In genomic region chr6:155909710-155910109, GRCh38 we compare ENCODE assay signal across 28 cellular contexts.
"Had no signal": no experiment of that assay in that cellular context is flagged by ENCODE, and none has a peak within 500 bp of the region (broad histone marks: within the 10 kb centered on the region; RNA-seq: fewer than 3 reads in every experiment).

No MANE protein-coding gene starts in this region.

- H3K27me3 ChIP-seq: esophagus muscularis mucosa, foreskin keratinocyte, gastroesophageal sphincter, heart left ventricle, hepatocyte, left lung, right atrium auricular region, stomach, thyroid gland, vagina had no signal

- H3K36me3 ChIP-seq: esophagus muscularis mucosa, gastroesophageal sphincter, heart left ventricle, left lung, prostate gland, right atrium auricular region, stomach, thyroid gland, vagina had no signal

- H3K4me2 ChIP-seq: hepatocyte, smooth muscle cell had no signal

- H3K27ac Mint-ChIP-seq: nephron; stimulated activated effector memory CD8-positive, alpha-beta T cell treated with anti-CD3 and anti-CD28 coated beads, Interleukin-12 subunit alpha, Interleukin-12 subunit beta, amount 100 ng/mL, for 72 hours had no signal

- H3K27ac ChIP-seq: dorsolateral prefrontal cortex, esophagus muscularis mucosa, foreskin keratinocyte, gastroesophageal sphincter, heart left ventricle, hepatocyte, left lung, prostate gland, right atrium auricular region, stomach, thyroid gland, vagina had no signal

- ATAC-seq: foreskin keratinocyte; gastroesophageal sphincter; heart left ventricle; left cardiac atrium; left lung; naive thymus-derived CD4-positive, alpha-beta T cell; sciatic nerve; stimulated activated effector memory CD8-positive, alpha-beta T cell treated with anti-CD3 and anti-CD28 coated beads, Interleukin-12 subunit alpha, Interleukin-12 subunit beta, amount 100 ng/mL, for 72 hours had no signal

- DNase-seq: cortex of kidney; dorsolateral prefrontal cortex; effector CD4-positive, alpha-beta T cell; foreskin keratinocyte; heart left ventricle; left cardiac atrium; left lung; mesenchymal stem cell; midbrain; naive thymus-derived CD4-positive, alpha-beta T cell; nucleus accumbens; stimulated activated CD4-positive, alpha-beta T cell treated with anti-CD3 and anti-CD28 coated beads, Interleukin-12 subunit alpha, Interleukin-12 subunit beta, amount 100 ng/mL, for 4 hours; stimulated activated CD4-positive, alpha-beta T cell treated with anti-CD3 and anti-CD28 coated beads, Interleukin-1b, Interleukin-23, amount 100 ng/mL, for 48 hours; stimulated activated CD4-positive, alpha-beta T cell treated with anti-CD3 and anti-CD28 coated beads, Interleukin-4, amount 100 ng/mL, for 24 hours; stimulated activated naive CD4-positive, alpha-beta T cell treated with Interleukin-2 at 50 U/mL for 16 hours; stomach; thyroid gland; trophoblast cell had no signal

- H3K4me1 ChIP-seq: esophagus muscularis mucosa, foreskin keratinocyte, gastroesophageal sphincter, heart left ventricle, left lung, prostate gland, right atrium auricular region, stomach, thyroid gland, vagina had no signal

- H3K4me3 Mint-ChIP-seq: naive thymus-derived CD4-positive, alpha-beta T cell; nephron; stimulated activated effector memory CD8-positive, alpha-beta T cell treated with anti-CD3 and anti-CD28 coated beads, Interleukin-12 subunit alpha, Interleukin-12 subunit beta, amount 100 ng/mL, for 72 hours had no signal

- H2AFZ ChIP-seq: hepatocyte had no signal

- H3K4me3 ChIP-seq: dorsolateral prefrontal cortex, esophagus muscularis mucosa, gastroesophageal sphincter, heart left ventricle, hepatocyte, left lung, prostate gland, right atrium auricular region, smooth muscle cell, stomach, thyroid gland, vagina had no signal

- H3K9me3 ChIP-seq: prostate gland, thyroid gland, vagina had no signal

- H3K9me3 Mint-ChIP-seq: nephron had no signal

- H3K4me1 Mint-ChIP-seq: naive thymus-derived CD4-positive, alpha-beta T cell; nephron; stimulated activated effector memory CD8-positive, alpha-beta T cell treated with anti-CD3 and anti-CD28 coated beads, Interleukin-12 subunit alpha, Interleukin-12 subunit beta, amount 100 ng/mL, for 72 hours had no signal

- H3K36me3 Mint-ChIP-seq: stimulated activated effector memory CD8-positive, alpha-beta T cell treated with anti-CD3 and anti-CD28 coated beads, Interleukin-12 subunit alpha, Interleukin-12 subunit beta, amount 100 ng/mL, for 72 hours had no signal
